8 cellular contexts compared by ENCODE assay signal in genomic region chr17:48830840-48831548, GRCh38. TPM values are rescaled to one million over a fixed set of nuclear protein-coding genes. Genes with fewer than 3 reads are reported as not detected.
DNase-seq lines count a peak whose midpoint lies in the region; ATAC-seq and TF ChIP-seq lines count a peak whose summit lies in the region.

TSS of gene CALCOCO2 (plus strand) at chr17:48831035. CDS start at chr17:48841708, 10,673 bp downstream.

- H3K4me1 Mint-ChIP-seq in activated T-helper 2 cell treated with anti-CD3 and anti-CD28 coated beads, Interferon-gamma antibody, Interleukin-2, Interleukin-4, amounts not matched to agents 10 μg/mL and 5 μg/mL and 100 μg/mL, durations not matched to agents 14 hours and 24 hours and 36 hours (ENCODE audit: low read depth), result peaks cover 41% of the 10 kb centered on the region
- H3K4me1 Mint-ChIP-seq in natural killer cell treated with Interleukin-12 subunit alpha and Interleukin-12 subunit beta and Interleukin-15 and Interleukin-18, amount 100 ng/mL, for 72 hours (ENCODE audit: low read depth in 2 of 2), result peaks cover 39 to 42% of the 10 kb centered on the region in 2 donors

- DNase-seq in ELF-1 (ENCODE audit: low read depth, low spot score), result peak; percentile 92
- DNase-seq in H4 (ENCODE audit: low spot score), result peak; percentile 92
- DNase-seq in M059J (ENCODE audit: low read depth), result peak; percentile 95
- DNase-seq in activated T-helper 2 cell treated with anti-CD3 and anti-CD28 coated beads, Interferon-gamma antibody, Interleukin-2, Interleukin-4, amounts not matched to agents 10 μg/mL and 5 μg/mL and 100 μg/mL, durations not matched to agents 14 hours and 24 hours and 36 hours (ENCODE audit: low spot score), result peak; percentile 83
- DNase-seq in fibroblast of mammary gland (ENCODE audit: low read depth), result peak; percentile 88
- DNase-seq in natural killer cell treated with Interleukin-12 subunit alpha and Interleukin-12 subunit beta and Interleukin-15 and Interleukin-18, amount 100 ng/mL, for 72 hours (ENCODE audit: low spot score), result peak; percentile 94
- DNase-seq in stimulated activated naive CD8-positive, alpha-beta T cell treated with anti-CD3 and anti-CD28 coated beads, Interleukin-15, Interleukin-2, amounts not matched to agents 100 U/mL and 50 U/mL, for 24 hours, result peak; percentile 95

- peak within 1 kb of the TSS; percentile 93 for H3K4me3 ChIP-seq in fibroblast of mammary gland (ENCODE audit: control insufficient read depth, low read depth, low read length)

- intact Hi-C loops in activated T-helper 2 cell treated with anti-CD3 and anti-CD28 coated beads, Interferon-gamma antibody, Interleukin-2, Interleukin-4, amounts not matched to agents 10 μg/mL and 5 μg/mL and 100 μg/mL, durations not matched to agents 14 hours and 24 hours and 36 hours (cut with micrococcal nuclease), result loop anchor here (1.0 to 2.0 kb wide), 2 partner anchors 14 to 61 kb away; partner anchors contain the start of genes ATP5MC1 and TTLL6

- H3K4me3 Mint-ChIP-seq in activated T-helper 2 cell treated with anti-CD3 and anti-CD28 coated beads, Interferon-gamma antibody, Interleukin-2, Interleukin-4, amounts not matched to agents 10 μg/mL and 5 μg/mL and 100 μg/mL, durations not matched to agents 14 hours and 24 hours and 36 hours (ENCODE audit: low read depth), result peak within 1 kb of the TSS; percentile 97
- H3K4me3 Mint-ChIP-seq in natural killer cell treated with Interleukin-12 subunit alpha and Interleukin-12 subunit beta and Interleukin-15 and Interleukin-18, amount 100 ng/mL, for 72 hours, result peak within 1 kb of the TSS; percentile 94

- TF ChIP-seq POLR2A in Raji (IDR thresholded peaks at IDR 0.05; ENCODE audit: insufficient read depth, low read depth, low read length), result peak; percentile 76

- H3K36me3 Mint-ChIP-seq in activated T-helper 2 cell treated with anti-CD3 and anti-CD28 coated beads, Interferon-gamma antibody, Interleukin-2, Interleukin-4, amounts not matched to agents 10 μg/mL and 5 μg/mL and 100 μg/mL, durations not matched to agents 14 hours and 24 hours and 36 hours (ENCODE audit: low read depth), result peaks cover 14% of the 10 kb centered on the region
- H3K36me3 Mint-ChIP-seq in natural killer cell treated with Interleukin-12 subunit alpha and Interleukin-12 subunit beta and Interleukin-15 and Interleukin-18, amount 100 ng/mL, for 72 hours, result peaks cover 3% of the 10 kb centered on the region

- H3K27ac Mint-ChIP-seq in activated T-helper 2 cell treated with anti-CD3 and anti-CD28 coated beads, Interferon-gamma antibody, Interleukin-2, Interleukin-4, amounts not matched to agents 10 μg/mL and 5 μg/mL and 100 μg/mL, durations not matched to agents 14 hours and 24 hours and 36 hours, result peak within 1 kb of the TSS; percentile 98
- peak within 1 kb of the TSS; percentile 91 to 94 for H3K27ac Mint-ChIP-seq in natural killer cell treated with Interleukin-12 subunit alpha and Interleukin-12 subunit beta and Interleukin-15 and Interleukin-18, amount 100 ng/mL, for 72 hours

- no peak for TF ChIP-seq CTCF in fibroblast of mammary gland (conservative IDR thresholded peaks at IDR 0.05; ENCODE audit: control insufficient read depth, insufficient read depth, low read depth, low read length)

- no peaks in the 10 kb centered on the region for H3K9me3 Mint-ChIP-seq in activated T-helper 2 cell treated with anti-CD3 and anti-CD28 coated beads, Interferon-gamma antibody, Interleukin-2, Interleukin-4, amounts not matched to agents 10 μg/mL and 5 μg/mL and 100 μg/mL, durations not matched to agents 14 hours and 24 hours and 36 hours
- H3K9me3 Mint-ChIP-seq in natural killer cell treated with Interleukin-12 subunit alpha and Interleukin-12 subunit beta and Interleukin-15 and Interleukin-18, amount 100 ng/mL, for 72 hours, result no peaks in the 10 kb centered on the region

- H3K27me3 Mint-ChIP-seq in activated T-helper 2 cell treated with anti-CD3 and anti-CD28 coated beads, Interferon-gamma antibody, Interleukin-2, Interleukin-4, amounts not matched to agents 10 μg/mL and 5 μg/mL and 100 μg/mL, durations not matched to agents 14 hours and 24 hours and 36 hours (ENCODE audit: low read depth), result peaks cover 7% of the 10 kb centered on the region
- H3K27me3 Mint-ChIP-seq in natural killer cell treated with Interleukin-12 subunit alpha and Interleukin-12 subunit beta and Interleukin-15 and Interleukin-18, amount 100 ng/mL, for 72 hours, result no peaks in the 10 kb centered on the region

- peak; percentile 97 to 98 for ATAC-seq in natural killer cell treated with Interleukin-12 subunit alpha and Interleukin-12 subunit beta and Interleukin-15 and Interleukin-18, amount 100 ng/mL, for 72 hours
- ATAC-seq in stimulated activated naive CD8-positive, alpha-beta T cell treated with anti-CD3 and anti-CD28 coated beads, Interleukin-15, Interleukin-2, amounts not matched to agents 100 U/mL and 50 U/mL, for 24 hours, result peak; percentile 91

RNA-seq across cellular contexts. Expression of gene CALCOCO2, which starts in this region (rescaled TPM):
- total RNA-seq in H4 (2014; rRNA removed; shearing (Covaris generic)), result 42.5 and 61.2 TPM in 2 replicates
- 48.9 and 65.2 TPM in 2 replicates for total RNA-seq in M059J (2014; rRNA removed; shearing (Covaris generic))
- 51.7 and 53.7 TPM in 2 replicates for total RNA-seq in activated T-helper 2 cell treated with anti-CD3 and anti-CD28 coated beads, Interferon-gamma antibody, Interleukin-2, Interleukin-4, amounts not matched to agents 10 μg/mL and 5 μg/mL and 100 μg/mL, durations not matched to agents 14 hours and 24 hours and 36 hours
- 100 to 1,000 TPM; 118 to 166 TPM for total RNA-seq in natural killer cell treated with Interleukin-12 subunit alpha and Interleukin-12 subunit beta and Interleukin-15 and Interleukin-18, amount 100 ng/mL, for 72 hours

Comparison
In these comparisons a context has a peak if more than half of its experiments do, and no peak if none do; other contexts are left out.
1. Peak in every context shown above with its lines: DNase-seq, ATAC-seq and H3K4me3 ChIP-seq.